ENCODE assay signal across 8 cellular contexts in the genomic region with DNA sequence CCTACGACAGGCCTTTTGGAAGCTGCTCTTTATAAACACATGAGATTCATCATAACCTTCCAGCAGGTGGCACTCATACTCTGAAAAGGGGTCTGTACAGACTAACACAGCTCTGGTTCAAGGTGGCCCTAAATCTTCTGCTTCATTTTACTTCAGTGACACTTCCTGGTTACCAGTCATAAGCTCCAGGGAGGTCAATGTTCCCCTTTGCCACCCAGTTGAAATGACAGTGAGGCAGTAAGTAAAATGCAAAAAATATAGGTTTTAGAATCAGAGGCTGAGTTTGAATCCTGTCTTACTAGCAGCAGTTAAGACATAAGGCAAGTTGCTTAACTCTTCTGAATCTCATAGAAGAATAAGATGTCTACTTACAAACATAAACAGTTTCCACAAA.
DNase-seq lines count a peak whose midpoint lies in the region; ATAC-seq and TF ChIP-seq lines count a peak whose summit lies in the region.

No MANE protein-coding gene starts in this region.

- CTCF ChIA-PET in Calu3 (lab: Charles Lee): interaction anchor here (0.5 to 2.1 kb wide), 16 partner anchors 63 to 300 kb away, joined by 3 to 31 read pairs (median 4); a partner anchor contains a TSS
- CTCF ChIA-PET in activated CD4-positive, alpha-beta memory T cell treated with anti-CD3 and anti-CD28 coated beads for 36 hours (lab: Charles Lee): interaction anchor here (0.5 to 3.6 kb wide), 41 partner anchors 9 to 345 kb away, joined by 3 to 46 read pairs (median 4); a partner anchor contains a TSS

- TF ChIP-seq CTCF in Calu3 (IDR thresholded peaks at IDR 0.05; ENCODE audit: unreplicated experiment): peak; percentile 60

- peak overlapping the region; percentile 64 for H3K27ac Mint-ChIP-seq in Calu3 (ENCODE audit: unreplicated experiment)
- H3K27ac Mint-ChIP-seq in activated CD4-positive, alpha-beta memory T cell treated with anti-CD3 and anti-CD28 coated beads for 36 hours: peak overlapping the region; percentile 58
- peak overlapping the region in 1 of 2 donors; percentile 13 for H3K27ac Mint-ChIP-seq in stimulated activated naive CD8-positive, alpha-beta T cell treated with anti-CD3 and anti-CD28 coated beads, Interleukin-15, amount 100 ng/mL, for 72 hours

- no TSS peak for BruUV-seq in Calu3 (replicated peaks; lab: Mats Ljungman, UMichigan)

- no peaks in the 10 kb centered on the region for H3K9me3 Mint-ChIP-seq in Calu3 (ENCODE audit: low read depth, unreplicated experiment)
- no peaks in the 10 kb centered on the region for H3K9me3 Mint-ChIP-seq in activated CD4-positive, alpha-beta memory T cell treated with anti-CD3 and anti-CD28 coated beads for 36 hours
- H3K9me3 Mint-ChIP-seq in stimulated activated naive CD8-positive, alpha-beta T cell treated with anti-CD3 and anti-CD28 coated beads, Interleukin-15, amount 100 ng/mL, for 72 hours: no peaks in the 10 kb centered on the region

- H3K27me3 Mint-ChIP-seq in Calu3 (ENCODE audit: unreplicated experiment): no peaks in the 10 kb centered on the region
- no peaks in the 10 kb centered on the region for H3K27me3 Mint-ChIP-seq in activated CD4-positive, alpha-beta memory T cell treated with anti-CD3 and anti-CD28 coated beads for 36 hours
- no peaks in the 10 kb centered on the region for H3K27me3 Mint-ChIP-seq in stimulated activated naive CD8-positive, alpha-beta T cell treated with anti-CD3 and anti-CD28 coated beads, Interleukin-15, amount 100 ng/mL, for 72 hours

- ATAC-seq in GM19463 (IDR thresholded peaks at IDR 0.05; ENCODE audit: unreplicated experiment) (peak; percentile 96), HG03521 (IDR thresholded peaks at IDR 0.05; ENCODE audit: unreplicated experiment) (peak; percentile 96)
- ATAC-seq in stimulated activated naive CD8-positive, alpha-beta T cell treated with anti-CD3 and anti-CD28 coated beads, Interleukin-15, amount 100 ng/mL, for 72 hours: peak; percentile 100

- H3K4me1 Mint-ChIP-seq in Calu3 (ENCODE audit: low read depth, unreplicated experiment): peaks cover 12% of the 10 kb centered on the region
- H3K4me1 Mint-ChIP-seq in activated CD4-positive, alpha-beta memory T cell treated with anti-CD3 and anti-CD28 coated beads for 36 hours (ENCODE audit: low read depth): peaks cover 18% of the 10 kb centered on the region
- H3K4me1 Mint-ChIP-seq in stimulated activated naive CD8-positive, alpha-beta T cell treated with anti-CD3 and anti-CD28 coated beads, Interleukin-15, amount 100 ng/mL, for 72 hours: peaks cover 14% of the 10 kb centered on the region

- H3K36me3 Mint-ChIP-seq in Calu3 (ENCODE audit: insufficient read depth, unreplicated experiment): peaks cover 6% of the 10 kb centered on the region
- H3K36me3 Mint-ChIP-seq in activated CD4-positive, alpha-beta memory T cell treated with anti-CD3 and anti-CD28 coated beads for 36 hours: no peaks in the 10 kb centered on the region

- POLR2A ChIA-PET in activated CD4-positive, alpha-beta memory T cell treated with anti-CD3 and anti-CD28 coated beads for 36 hours (lab: Charles Lee): interaction anchor here (0.6 to 2.4 kb wide), 8 partner anchors 127 to 299 kb away, joined by 3 to 11 read pairs (median 4); a partner anchor contains a TSS

- peak overlapping the region; percentile 12 for H3K4me3 Mint-ChIP-seq in Calu3 (ENCODE audit: low read depth, unreplicated experiment)
- no peak overlapping the region for H3K4me3 Mint-ChIP-seq in activated CD4-positive, alpha-beta memory T cell treated with anti-CD3 and anti-CD28 coated beads for 36 hours
- no peak overlapping the region for H3K4me3 Mint-ChIP-seq in stimulated activated naive CD8-positive, alpha-beta T cell treated with anti-CD3 and anti-CD28 coated beads, Interleukin-15, amount 100 ng/mL, for 72 hours

- intact Hi-C loops in Calu3 (cut with micrococcal nuclease; ENCODE audit: unreplicated experiment): loop anchor here (1.0 to 5.0 kb wide), 5 partner anchors 135 to 317 kb away; a partner anchor contains a TSS
- intact Hi-C loops in activated CD4-positive, alpha-beta memory T cell treated with anti-CD3 and anti-CD28 coated beads for 36 hours (cut with micrococcal nuclease): loop anchor here (1.0 to 2.0 kb wide), 8 partner anchors 133 to 528 kb away; a partner anchor contains a TSS

- DNase-seq in Calu3 (peak; percentile 74), NCI-H748 (lab: John Stamatoyannopoulos, UW; ENCODE audit: unreplicated experiment) (peak; percentile 91), epidermal melanocyte (ENCODE audit: insufficient read length, low spot score) (peak; percentile 48), myocyte (ENCODE audit: low read depth) (peak; percentile 88)
- peak; percentile 55 for DNase-seq in activated CD4-positive, alpha-beta memory T cell treated with anti-CD3 and anti-CD28 coated beads for 36 hours
- DNase-seq in stimulated activated naive CD8-positive, alpha-beta T cell treated with anti-CD3 and anti-CD28 coated beads, Interleukin-15, amount 100 ng/mL, for 72 hours: peak; percentile 65 to 66

Comparison
In these comparisons a context has a peak if more than half of its experiments do, and no peak if none do; other contexts are left out.
1. Peak in every context shown above with its lines: DNase-seq and ATAC-seq.